ENCODE assay signal across 8 cellular contexts in the genomic region with DNA sequence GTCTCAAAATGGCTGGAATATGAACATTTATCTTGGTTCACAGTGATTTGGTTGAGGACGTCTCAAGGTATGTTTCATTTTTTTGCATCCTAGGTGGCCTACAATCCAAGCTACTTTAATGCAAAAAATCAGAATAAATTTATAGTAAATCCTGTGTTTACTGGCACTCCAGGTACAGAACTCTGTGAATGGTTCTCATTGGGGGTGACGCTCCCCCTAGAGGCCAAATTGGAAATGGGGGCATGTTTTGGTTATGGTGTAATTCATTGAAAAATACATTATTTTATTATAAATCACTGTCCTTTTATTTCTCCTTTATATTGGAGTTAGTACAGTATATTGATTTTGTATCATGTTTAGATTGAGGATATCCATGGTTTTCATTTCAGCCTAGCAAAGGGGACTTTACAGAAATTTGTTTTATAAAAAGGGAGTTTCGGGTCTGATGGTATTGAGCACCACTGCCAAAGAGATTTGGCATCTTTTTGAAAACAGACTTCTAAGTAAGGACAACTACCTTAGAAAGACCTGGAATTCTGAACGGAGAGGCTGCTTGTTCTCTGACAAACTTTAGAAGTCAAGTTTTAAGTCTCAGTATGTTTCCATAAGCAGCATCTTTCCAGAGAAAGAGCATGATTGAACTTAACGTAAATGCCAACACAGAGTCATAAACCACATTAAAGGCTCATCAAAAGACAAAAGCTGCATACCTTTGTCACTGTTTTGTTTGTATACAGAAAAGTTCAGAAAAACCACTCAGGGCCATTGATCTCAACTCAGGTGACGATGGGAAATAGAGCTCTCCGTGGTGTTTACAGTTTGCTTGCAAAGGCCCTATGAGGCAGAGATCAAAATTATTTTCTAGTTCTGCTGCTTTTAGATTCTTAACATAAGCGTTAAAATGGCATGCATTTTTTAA. TPM values are rescaled to one million over a fixed set of nuclear protein-coding genes. Genes with fewer than 3 reads are reported as not detected.
DNase-seq lines count a peak whose midpoint lies in the region; ATAC-seq, FAIRE-seq and TF ChIP-seq lines count a peak whose summit lies in the region.

No MANE protein-coding gene starts in this region.

- TF ChIP-seq CTCF in neural progenitor cell (IDR thresholded peaks at IDR 0.05) = peak; percentile 72

- H3K4me1 ChIP-seq in neural progenitor cell = no peaks in the 10 kb centered on the region

- FAIRE-seq in HTR-8/SVneo (lab: Jason Lieb, UNC) = no peak

- no peaks in the 10 kb centered on the region for H3K36me3 ChIP-seq in neural progenitor cell

- DNase-seq in activated CD8-positive, alpha-beta memory T cell treated with anti-CD3 and anti-CD28 coated beads for 24 hours = peak; percentile 74
- DNase-seq in activated CD8-positive, alpha-beta memory T cell treated with anti-CD3 and anti-CD28 coated beads, Interleukin-2, amount 50 U/mL, for 48 hours = no peak
- peak; percentile 19 to 29 for DNase-seq in central memory CD8-positive, alpha-beta T cell (ENCODE audit: low spot score in 2 of 2)
- DNase-seq in neural progenitor cell (ENCODE audit: low spot score) = no peak
- no peak for DNase-seq in HTR-8/SVneo (ENCODE audit: insufficient read length, low spot score)

- no peak overlapping the region for H3K27ac Mint-ChIP-seq in central memory CD8-positive, alpha-beta T cell (ENCODE audit: low read depth)
- H3K27ac Mint-ChIP-seq in neural progenitor cell = no peak overlapping the region

- H3K9me3 Mint-ChIP-seq in central memory CD8-positive, alpha-beta T cell = no peaks in the 10 kb centered on the region
- H3K9me3 Mint-ChIP-seq in neural progenitor cell = no peaks in the 10 kb centered on the region

- H3K9me3 ChIP-seq in neural progenitor cell (ENCODE audit: low read depth) = no peaks in the 10 kb centered on the region

- peaks cover 6% of the 10 kb centered on the region for H3K4me1 Mint-ChIP-seq in central memory CD8-positive, alpha-beta T cell
- H3K4me1 Mint-ChIP-seq in neural progenitor cell = no peaks in the 10 kb centered on the region

- peak; percentile 66; the same call in 2 of the 3 replicates for ATAC-seq in SK-N-SH treated with all-trans-retinoic acid at 6 μM for 48 hours
- no peak for ATAC-seq in central memory CD8-positive, alpha-beta T cell (replicated peaks; ENCODE audit: extremely low read depth, poor library complexity, severe bottlenecking)
- no peak for ATAC-seq in HG02610 (IDR thresholded peaks at IDR 0.05; ENCODE audit: unreplicated experiment)
- no peak for ATAC-seq in GM19328 (IDR thresholded peaks at IDR 0.05; ENCODE audit: unreplicated experiment)

- H3K27me3 Mint-ChIP-seq in central memory CD8-positive, alpha-beta T cell = no peaks in the 10 kb centered on the region
- no peaks in the 10 kb centered on the region for H3K27me3 Mint-ChIP-seq in neural progenitor cell (ENCODE audit: insufficient read depth, low read depth)

- H2AFZ ChIP-seq in neural progenitor cell (replicated peaks) = no peak overlapping the region

- peaks cover 4% of the 10 kb centered on the region for H3K36me3 Mint-ChIP-seq in central memory CD8-positive, alpha-beta T cell (ENCODE audit: insufficient read depth)
- no peaks in the 10 kb centered on the region for H3K36me3 Mint-ChIP-seq in neural progenitor cell

- no peak overlapping the region for H3K4me2 ChIP-seq in neural progenitor cell

- H3F3A ChIP-seq in neural progenitor cell (ENCODE audit: low read depth) = peaks cover 7% of the 10 kb centered on the region

- no peak overlapping the region for H3K4me3 ChIP-seq in neural progenitor cell

- H3K27ac ChIP-seq in neural progenitor cell = no peak overlapping the region

- H3K79me2 ChIP-seq in neural progenitor cell (ENCODE audit: low read depth) = no peaks in the 10 kb centered on the region

- H3K4me3 Mint-ChIP-seq in central memory CD8-positive, alpha-beta T cell = no peak overlapping the region
- no peak overlapping the region for H3K4me3 Mint-ChIP-seq in neural progenitor cell

- no peaks in the 10 kb centered on the region for H3K27me3 ChIP-seq in neural progenitor cell

- H3K9ac ChIP-seq in neural progenitor cell = no peak overlapping the region

- no peaks in the 10 kb centered on the region for H4K20me1 ChIP-seq in neural progenitor cell (ENCODE audit: low read depth)

TF ChIP-seq in SK-N-SH treated with all-trans-retinoic acid at 6 μM for 48 hours, 23 proteins besides CTCF, POLR2A, EP300 and RAD21:
- TF ChIP-seq ZNF8 (CRISPR knock-in tag; IDR thresholded peaks at IDR 0.05) (no peak), ZNF565 (CRISPR knock-in tag; conservative IDR thresholded peaks at IDR 0.05; ENCODE audit: low read depth) (no peak), ZC3H10 (CRISPR knock-in tag; IDR thresholded peaks at IDR 0.05) (no peak), ZFP3 (CRISPR knock-in tag; IDR thresholded peaks at IDR 0.05) (no peak), PPARA (CRISPR knock-in tag; IDR thresholded peaks at IDR 0.05; ENCODE audit: borderline replicate concordance) (no peak)
TF ChIP-seq in SK-N-SH treated with all-trans-retinoic acid at 6 μM for 48 hours: peak in this region for 0.

RNA-seq across cellular contexts. Expression of a gene that starts 19.4 kb away (rescaled TPM):
- 12.3 and 15.3 TPM in 2 replicates for total RNA-seq in neural progenitor cell (ENCODE audit: low replicate concordance)

Comparison
In these comparisons a context has a peak if more than half of its experiments do, and no peak if none do; other contexts are left out.
1. DNase-seq: peak in activated CD8-positive, alpha-beta memory T cell treated with anti-CD3 and anti-CD28 coated beads for 24 hours (single experiment) and central memory CD8-positive, alpha-beta T cell (2 of 2); none in activated CD8-positive, alpha-beta memory T cell treated with anti-CD3 and anti-CD28 coated beads, Interleukin-2, amount 50 U/mL, for 48 hours (single experiment), neural progenitor cell (single experiment) and HTR-8/SVneo (single experiment).